Comparison of ENCODE assay signal across 1 cellular context in the genomic region with DNA sequence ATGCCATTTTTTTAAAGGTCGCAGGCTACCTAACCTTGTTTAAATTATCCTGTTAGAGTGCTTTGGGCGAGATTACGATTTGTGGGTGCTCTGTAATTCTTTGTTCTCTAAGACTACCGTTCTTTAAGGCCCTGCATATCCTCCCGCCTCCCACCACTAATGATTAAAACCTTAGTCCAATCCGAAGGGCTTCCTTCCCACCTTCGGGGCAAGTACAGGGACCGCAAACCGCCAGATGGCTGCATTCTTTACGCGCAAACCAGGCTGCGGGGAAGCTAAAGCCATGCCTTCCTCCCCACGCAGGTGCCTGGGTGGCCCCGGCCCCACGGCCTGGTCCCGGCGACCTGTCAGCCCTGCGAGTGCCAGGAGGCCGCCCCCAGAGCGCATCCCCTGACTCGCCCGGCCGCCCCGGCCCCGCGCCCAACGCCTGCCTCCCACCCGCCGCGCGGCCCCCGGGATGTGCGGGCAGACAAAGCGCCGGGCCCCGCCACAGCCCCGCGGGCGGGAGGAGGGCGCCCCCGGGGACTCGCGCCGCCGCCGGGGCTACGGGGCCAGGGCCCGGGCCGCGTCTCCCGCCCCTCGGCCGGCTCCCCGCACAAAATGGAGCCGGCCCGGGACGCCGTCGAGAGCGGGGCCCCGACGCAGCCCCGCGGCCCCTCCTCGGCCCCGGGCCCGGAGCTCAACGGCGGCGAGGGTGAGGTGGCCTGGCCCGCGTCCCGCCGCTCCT.
TF ChIP-seq lines count a peak whose summit lies in the region.

No MANE protein-coding gene starts in this region.

TF ChIP-seq in HepG2, 621 proteins besides CTCF, POLR2A, EP300 and RAD21 (continued from another document and continues in another):
- TF ChIP-seq, protein P1, sequence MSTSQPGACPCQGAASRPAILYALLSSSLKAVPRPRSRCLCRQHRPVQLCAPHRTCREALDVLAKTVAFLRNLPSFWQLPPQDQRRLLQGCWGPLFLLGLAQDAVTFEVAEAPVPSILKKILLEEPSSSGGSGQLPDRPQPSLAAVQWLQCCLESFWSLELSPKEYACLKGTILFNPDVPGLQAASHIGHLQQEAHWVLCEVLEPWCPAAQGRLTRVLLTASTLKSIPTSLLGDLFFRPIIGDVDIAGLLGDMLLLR (CRISPR knock-in tag; IDR thresholded peaks at IDR 0.05) = no peak
- TF ChIP-seq ZNF441 (CRISPR knock-in tag; IDR thresholded peaks at IDR 0.05; ENCODE audit: borderline replicate concordance) = no peak
- no peak for TF ChIP-seq ZBTB20 (CRISPR knock-in tag; IDR thresholded peaks at IDR 0.05; ENCODE audit: borderline replicate concordance, low read depth)
- TF ChIP-seq, protein P2, sequence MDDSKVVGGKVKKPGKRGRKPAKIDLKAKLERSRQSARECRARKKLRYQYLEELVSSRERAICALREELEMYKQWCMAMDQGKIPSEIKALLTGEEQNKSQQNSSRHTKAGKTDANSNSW (CRISPR knock-in tag; IDR thresholded peaks at IDR 0.05; ENCODE audit: borderline replicate concordance) = no peak
- no peak for TF ChIP-seq SMAD1 (CRISPR knock-in tag; IDR thresholded peaks at IDR 0.05; ENCODE audit: borderline replicate concordance, low read depth)
- TF ChIP-seq HNRNPUL1 (IDR thresholded peaks at IDR 0.05; ENCODE audit: low read depth, low read length) = no peak
- TF ChIP-seq FOSL2 (CRISPR knock-in tag; IDR thresholded peaks at IDR 0.05) = no peak
- TF ChIP-seq EEA1 (CRISPR knock-in tag; IDR thresholded peaks at IDR 0.05; ENCODE audit: borderline replicate concordance) = no peak
- no peak for TF ChIP-seq ARHGAP35 (CRISPR knock-in tag; IDR thresholded peaks at IDR 0.05; ENCODE audit: borderline replicate concordance)
- peak; percentile 61; the same call in 1 of the 2 replicates for TF ChIP-seq ZNF431 (CRISPR knock-in tag; IDR thresholded peaks at IDR 0.05; ENCODE audit: borderline replicate concordance, low read depth)
- TF ChIP-seq, protein P3, sequence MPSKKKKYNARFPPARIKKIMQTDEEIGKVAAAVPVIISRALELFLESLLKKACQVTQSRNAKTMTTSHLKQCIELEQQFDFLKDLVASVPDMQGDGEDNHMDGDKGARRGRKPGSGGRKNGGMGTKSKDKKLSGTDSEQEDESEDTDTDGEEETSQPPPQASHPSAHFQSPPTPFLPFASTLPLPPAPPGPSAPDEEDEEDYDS (CRISPR knock-in tag; IDR thresholded peaks at IDR 0.05) = 0 out of 2 replicates have a peak, but pooled peaks have one; percentile 52
- 0 out of 2 replicates have a peak, but pooled peaks have one; percentile 12 for TF ChIP-seq ZNF790 (CRISPR knock-in tag; IDR thresholded peaks at IDR 0.05; ENCODE audit: borderline replicate concordance)
- no peak for TF ChIP-seq KAT8 (CRISPR knock-in tag; IDR thresholded peaks at IDR 0.05)
- TF ChIP-seq REL (CRISPR knock-in tag; conservative IDR thresholded peaks at IDR 0.05) = no peak
- TF ChIP-seq, protein P4, sequence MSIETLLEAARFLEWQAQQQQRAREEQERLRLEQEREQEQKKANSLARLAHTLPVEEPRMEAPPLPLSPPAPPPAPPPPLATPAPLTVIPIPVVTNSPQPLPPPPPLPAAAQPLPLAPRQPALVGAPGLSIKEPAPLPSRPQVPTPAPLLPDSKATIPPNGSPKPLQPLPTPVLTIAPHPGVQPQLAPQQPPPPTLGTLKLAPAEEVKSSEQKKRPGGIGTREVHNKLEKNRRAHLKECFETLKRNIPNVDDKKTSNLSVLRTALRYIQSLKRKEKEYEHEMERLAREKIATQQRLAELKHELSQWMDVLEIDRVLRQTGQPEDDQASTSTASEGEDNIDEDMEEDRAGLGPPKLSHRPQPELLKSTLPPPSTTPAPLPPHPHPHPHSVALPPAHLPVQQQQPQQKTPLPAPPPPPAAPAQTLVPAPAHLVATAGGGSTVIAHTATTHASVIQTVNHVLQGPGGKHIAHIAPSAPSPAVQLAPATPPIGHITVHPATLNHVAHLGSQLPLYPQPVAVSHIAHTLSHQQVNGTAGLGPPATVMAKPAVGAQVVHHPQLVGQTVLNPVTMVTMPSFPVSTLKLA (IDR thresholded peaks at IDR 0.05) = no peak
- no peak for TF ChIP-seq ATRX (CRISPR knock-in tag; IDR thresholded peaks at IDR 0.05; ENCODE audit: borderline replicate concordance)
- TF ChIP-seq, protein P5, sequence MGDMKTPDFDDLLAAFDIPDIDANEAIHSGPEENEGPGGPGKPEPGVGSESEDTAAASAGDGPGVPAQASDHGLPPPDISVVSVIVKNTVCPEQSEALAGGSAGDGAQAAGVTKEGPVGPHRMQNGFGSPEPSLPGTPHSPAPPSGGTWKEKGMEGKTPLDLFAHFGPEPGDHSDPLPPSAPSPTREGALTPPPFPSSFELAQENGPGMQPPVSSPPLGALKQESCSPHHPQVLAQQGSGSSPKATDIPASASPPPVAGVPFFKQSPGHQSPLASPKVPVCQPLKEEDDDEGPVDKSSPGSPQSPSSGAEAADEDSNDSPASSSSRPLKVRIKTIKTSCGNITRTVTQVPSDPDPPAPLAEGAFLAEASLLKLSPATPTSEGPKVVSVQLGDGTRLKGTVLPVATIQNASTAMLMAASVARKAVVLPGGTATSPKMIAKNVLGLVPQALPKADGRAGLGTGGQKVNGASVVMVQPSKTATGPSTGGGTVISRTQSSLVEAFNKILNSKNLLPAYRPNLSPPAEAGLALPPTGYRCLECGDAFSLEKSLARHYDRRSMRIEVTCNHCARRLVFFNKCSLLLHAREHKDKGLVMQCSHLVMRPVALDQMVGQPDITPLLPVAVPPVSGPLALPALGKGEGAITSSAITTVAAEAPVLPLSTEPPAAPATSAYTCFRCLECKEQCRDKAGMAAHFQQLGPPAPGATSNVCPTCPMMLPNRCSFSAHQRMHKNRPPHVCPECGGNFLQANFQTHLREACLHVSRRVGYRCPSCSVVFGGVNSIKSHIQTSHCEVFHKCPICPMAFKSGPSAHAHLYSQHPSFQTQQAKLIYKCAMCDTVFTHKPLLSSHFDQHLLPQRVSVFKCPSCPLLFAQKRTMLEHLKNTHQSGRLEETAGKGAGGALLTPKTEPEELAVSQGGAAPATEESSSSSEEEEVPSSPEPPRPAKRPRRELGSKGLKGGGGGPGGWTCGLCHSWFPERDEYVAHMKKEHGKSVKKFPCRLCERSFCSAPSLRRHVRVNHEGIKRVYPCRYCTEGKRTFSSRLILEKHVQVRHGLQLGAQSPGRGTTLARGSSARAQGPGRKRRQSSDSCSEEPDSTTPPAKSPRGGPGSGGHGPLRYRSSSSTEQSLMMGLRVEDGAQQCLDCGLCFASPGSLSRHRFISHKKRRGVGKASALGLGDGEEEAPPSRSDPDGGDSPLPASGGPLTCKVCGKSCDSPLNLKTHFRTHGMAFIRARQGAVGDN (CRISPR knock-in tag; IDR thresholded peaks at IDR 0.05) = peak; percentile 54; the same call in 1 of the 2 replicates
- TF ChIP-seq CEBPB (IDR thresholded peaks at IDR 0.05; ENCODE audit: borderline replicate concordance, low read depth, low read length) = no peak
- TF ChIP-seq PHF20 (CRISPR knock-in tag; IDR thresholded peaks at IDR 0.05) = peak; percentile 23; the same call in 1 of the 2 replicates
- peak; percentile 24; the same call in 1 of the 2 replicates for TF ChIP-seq THAP11 (CRISPR knock-in tag; IDR thresholded peaks at IDR 0.05)
- TF ChIP-seq ZNF572 (CRISPR knock-in tag; IDR thresholded peaks at IDR 0.05) = no peak
- no peak for TF ChIP-seq NBN (conservative IDR thresholded peaks at IDR 0.05)
- TF ChIP-seq ZNF776 (CRISPR knock-in tag; IDR thresholded peaks at IDR 0.05) = no peak
- TF ChIP-seq CBFB (CRISPR knock-in tag; IDR thresholded peaks at IDR 0.05) = no peak
- 0 out of 2 replicates have a peak, but pooled peaks have one; percentile 48 for TF ChIP-seq ZMAT3 (CRISPR knock-in tag; conservative IDR thresholded peaks at IDR 0.05)
- TF ChIP-seq AGO2 (optimal IDR thresholded peaks at IDR 0.05; ENCODE audit: low read depth, low read length) = peak; percentile 73
- TF ChIP-seq CENPX (CRISPR knock-in tag; IDR thresholded peaks at IDR 0.05) = no peak
- TF ChIP-seq, protein P6, sequence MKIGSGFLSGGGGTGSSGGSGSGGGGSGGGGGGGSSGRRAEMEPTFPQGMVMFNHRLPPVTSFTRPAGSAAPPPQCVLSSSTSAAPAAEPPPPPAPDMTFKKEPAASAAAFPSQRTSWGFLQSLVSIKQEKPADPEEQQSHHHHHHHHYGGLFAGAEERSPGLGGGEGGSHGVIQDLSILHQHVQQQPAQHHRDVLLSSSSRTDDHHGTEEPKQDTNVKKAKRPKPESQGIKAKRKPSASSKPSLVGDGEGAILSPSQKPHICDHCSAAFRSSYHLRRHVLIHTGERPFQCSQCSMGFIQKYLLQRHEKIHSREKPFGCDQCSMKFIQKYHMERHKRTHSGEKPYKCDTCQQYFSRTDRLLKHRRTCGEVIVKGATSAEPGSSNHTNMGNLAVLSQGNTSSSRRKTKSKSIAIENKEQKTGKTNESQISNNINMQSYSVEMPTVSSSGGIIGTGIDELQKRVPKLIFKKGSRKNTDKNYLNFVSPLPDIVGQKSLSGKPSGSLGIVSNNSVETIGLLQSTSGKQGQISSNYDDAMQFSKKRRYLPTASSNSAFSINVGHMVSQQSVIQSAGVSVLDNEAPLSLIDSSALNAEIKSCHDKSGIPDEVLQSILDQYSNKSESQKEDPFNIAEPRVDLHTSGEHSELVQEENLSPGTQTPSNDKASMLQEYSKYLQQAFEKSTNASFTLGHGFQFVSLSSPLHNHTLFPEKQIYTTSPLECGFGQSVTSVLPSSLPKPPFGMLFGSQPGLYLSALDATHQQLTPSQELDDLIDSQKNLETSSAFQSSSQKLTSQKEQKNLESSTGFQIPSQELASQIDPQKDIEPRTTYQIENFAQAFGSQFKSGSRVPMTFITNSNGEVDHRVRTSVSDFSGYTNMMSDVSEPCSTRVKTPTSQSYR (CRISPR knock-in tag; IDR thresholded peaks at IDR 0.05; ENCODE audit: borderline replicate concordance) = no peak
- TF ChIP-seq, protein P7, sequence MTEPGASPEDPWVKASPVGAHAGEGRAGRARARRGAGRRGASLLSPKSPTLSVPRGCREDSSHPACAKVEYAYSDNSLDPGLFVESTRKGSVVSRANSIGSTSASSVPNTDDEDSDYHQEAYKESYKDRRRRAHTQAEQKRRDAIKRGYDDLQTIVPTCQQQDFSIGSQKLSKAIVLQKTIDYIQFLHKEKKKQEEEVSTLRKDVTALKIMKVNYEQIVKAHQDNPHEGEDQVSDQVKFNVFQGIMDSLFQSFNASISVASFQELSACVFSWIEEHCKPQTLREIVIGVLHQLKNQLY (CRISPR knock-in tag; IDR thresholded peaks at IDR 0.05) = no peak
- no peak for TF ChIP-seq ZNF720 (CRISPR knock-in tag; IDR thresholded peaks at IDR 0.05)
- TF ChIP-seq ZNF251 (CRISPR knock-in tag; IDR thresholded peaks at IDR 0.05) = no peak
- TF ChIP-seq KDM5A (IDR thresholded peaks at IDR 0.05; ENCODE audit: borderline replicate concordance, low read length) = no peak
- no peak for TF ChIP-seq ZNF354B (CRISPR knock-in tag; IDR thresholded peaks at IDR 0.05)
- no peak for TF ChIP-seq ZNF589 (CRISPR knock-in tag; conservative IDR thresholded peaks at IDR 0.05)
- TF ChIP-seq TAF15 (IDR thresholded peaks at IDR 0.05; ENCODE audit: low read depth, low read length, poor library complexity, severe bottlenecking) = peak; percentile 57
- no peak for TF ChIP-seq HIVEP1 (CRISPR knock-in tag; IDR thresholded peaks at IDR 0.05)
- TF ChIP-seq, protein P8, sequence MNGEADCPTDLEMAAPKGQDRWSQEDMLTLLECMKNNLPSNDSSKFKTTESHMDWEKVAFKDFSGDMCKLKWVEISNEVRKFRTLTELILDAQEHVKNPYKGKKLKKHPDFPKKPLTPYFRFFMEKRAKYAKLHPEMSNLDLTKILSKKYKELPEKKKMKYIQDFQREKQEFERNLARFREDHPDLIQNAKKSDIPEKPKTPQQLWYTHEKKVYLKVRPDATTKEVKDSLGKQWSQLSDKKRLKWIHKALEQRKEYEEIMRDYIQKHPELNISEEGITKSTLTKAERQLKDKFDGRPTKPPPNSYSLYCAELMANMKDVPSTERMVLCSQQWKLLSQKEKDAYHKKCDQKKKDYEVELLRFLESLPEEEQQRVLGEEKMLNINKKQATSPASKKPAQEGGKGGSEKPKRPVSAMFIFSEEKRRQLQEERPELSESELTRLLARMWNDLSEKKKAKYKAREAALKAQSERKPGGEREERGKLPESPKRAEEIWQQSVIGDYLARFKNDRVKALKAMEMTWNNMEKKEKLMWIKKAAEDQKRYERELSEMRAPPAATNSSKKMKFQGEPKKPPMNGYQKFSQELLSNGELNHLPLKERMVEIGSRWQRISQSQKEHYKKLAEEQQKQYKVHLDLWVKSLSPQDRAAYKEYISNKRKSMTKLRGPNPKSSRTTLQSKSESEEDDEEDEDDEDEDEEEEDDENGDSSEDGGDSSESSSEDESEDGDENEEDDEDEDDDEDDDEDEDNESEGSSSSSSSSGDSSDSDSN (CRISPR knock-in tag; IDR thresholded peaks at IDR 0.05) = peak; percentile 54; the same call in 1 of the 2 replicates
- no peak for TF ChIP-seq SMAD3 (CRISPR knock-in tag; IDR thresholded peaks at IDR 0.05)
- TF ChIP-seq, protein P9, sequence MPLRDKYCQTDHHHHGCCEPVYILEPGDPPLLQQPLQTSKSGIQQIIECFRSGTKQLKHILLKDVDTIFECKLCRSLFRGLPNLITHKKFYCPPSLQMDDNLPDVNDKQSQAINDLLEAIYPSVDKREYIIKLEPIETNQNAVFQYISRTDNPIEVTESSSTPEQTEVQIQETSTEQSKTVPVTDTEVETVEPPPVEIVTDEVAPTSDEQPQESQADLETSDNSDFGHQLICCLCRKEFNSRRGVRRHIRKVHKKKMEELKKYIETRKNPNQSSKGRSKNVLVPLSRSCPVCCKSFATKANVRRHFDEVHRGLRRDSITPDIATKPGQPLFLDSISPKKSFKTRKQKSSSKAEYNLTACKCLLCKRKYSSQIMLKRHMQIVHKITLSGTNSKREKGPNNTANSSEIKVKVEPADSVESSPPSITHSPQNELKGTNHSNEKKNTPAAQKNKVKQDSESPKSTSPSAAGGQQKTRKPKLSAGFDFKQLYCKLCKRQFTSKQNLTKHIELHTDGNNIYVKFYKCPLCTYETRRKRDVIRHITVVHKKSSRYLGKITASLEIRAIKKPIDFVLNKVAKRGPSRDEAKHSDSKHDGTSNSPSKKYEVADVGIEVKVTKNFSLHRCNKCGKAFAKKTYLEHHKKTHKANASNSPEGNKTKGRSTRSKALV (CRISPR knock-in tag; IDR thresholded peaks at IDR 0.05) = no peak
- no peak for TF ChIP-seq ZNF816 (CRISPR knock-in tag; IDR thresholded peaks at IDR 0.05; ENCODE audit: borderline replicate concordance)
- TF ChIP-seq SRSF4 (IDR thresholded peaks at IDR 0.05; ENCODE audit: low read depth, low read length, poor library complexity, severe bottlenecking) = no peak
- TF ChIP-seq RFX5 (IDR thresholded peaks at IDR 0.05; ENCODE audit: low read depth, low read length) = no peak
- TF ChIP-seq NR2F2 (IDR thresholded peaks at IDR 0.05; ENCODE audit: borderline replicate concordance, low read depth) = no peak
- no peak for TF ChIP-seq ZNF549 (CRISPR knock-in tag; IDR thresholded peaks at IDR 0.05)
- TF ChIP-seq SMARCC2 (IDR thresholded peaks at IDR 0.05) = no peak
- peak in 1 of 2 experiments; percentile 45; a peak in 1 of 4 replicates for TF ChIP-seq KLF16 (CRISPR knock-in tag; IDR thresholded peaks at IDR 0.05)
- TF ChIP-seq RCOR2 (CRISPR knock-in tag; IDR thresholded peaks at IDR 0.05) = no peak
- TF ChIP-seq ZNF768 (CRISPR knock-in tag; IDR thresholded peaks at IDR 0.05) = peak; percentile 58; the same call in 1 of the 2 replicates
- no peak for TF ChIP-seq ZFP36L2 (CRISPR knock-in tag; IDR thresholded peaks at IDR 0.05)
- TF ChIP-seq, protein P10, sequence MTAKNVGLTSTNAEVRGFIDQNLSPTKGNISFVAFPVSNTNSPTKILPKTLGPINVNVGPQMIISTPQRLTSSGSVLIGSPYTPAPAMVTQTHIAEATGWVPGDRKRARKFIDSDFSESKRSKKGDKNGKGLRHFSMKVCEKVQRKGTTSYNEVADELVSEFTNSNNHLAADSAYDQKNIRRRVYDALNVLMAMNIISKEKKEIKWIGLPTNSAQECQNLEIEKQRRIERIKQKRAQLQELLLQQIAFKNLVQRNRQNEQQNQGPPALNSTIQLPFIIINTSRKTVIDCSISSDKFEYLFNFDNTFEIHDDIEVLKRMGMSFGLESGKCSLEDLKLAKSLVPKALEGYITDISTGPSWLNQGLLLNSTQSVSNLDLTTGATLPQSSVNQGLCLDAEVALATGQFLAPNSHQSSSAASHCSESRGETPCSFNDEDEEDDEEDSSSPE (CRISPR knock-in tag; IDR thresholded peaks at IDR 0.05) = 0 out of 2 replicates have a peak, but pooled peaks have one; percentile 22
